ENCODE assay signal across 2 cellular contexts in the genomic region with DNA sequence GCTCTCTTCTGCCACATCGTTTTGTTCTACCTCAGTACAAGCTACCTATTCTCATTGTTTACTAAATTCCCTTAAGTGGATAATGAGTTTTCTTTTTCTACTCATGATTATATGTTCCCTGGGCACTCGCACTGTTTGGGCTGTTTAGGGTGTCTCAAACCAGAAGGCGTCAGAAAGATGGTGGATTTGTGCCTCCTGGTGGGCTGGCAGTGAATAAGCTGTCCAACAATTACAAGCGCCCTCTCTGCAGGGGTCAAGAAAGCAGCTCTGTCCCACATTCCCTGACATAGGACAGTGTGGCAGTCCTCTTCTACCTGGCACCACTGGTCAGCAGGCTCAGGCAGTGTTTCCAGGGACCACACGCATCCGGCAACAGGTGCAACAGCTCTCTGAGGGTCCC.
TF ChIP-seq lines count a peak whose summit lies in the region.

No MANE protein-coding gene starts in this region.

TF ChIP-seq in SK-N-SH, 30 proteins besides CTCF, POLR2A, EP300 and RAD21 (continued from another document):
- TF ChIP-seq, protein P1, sequence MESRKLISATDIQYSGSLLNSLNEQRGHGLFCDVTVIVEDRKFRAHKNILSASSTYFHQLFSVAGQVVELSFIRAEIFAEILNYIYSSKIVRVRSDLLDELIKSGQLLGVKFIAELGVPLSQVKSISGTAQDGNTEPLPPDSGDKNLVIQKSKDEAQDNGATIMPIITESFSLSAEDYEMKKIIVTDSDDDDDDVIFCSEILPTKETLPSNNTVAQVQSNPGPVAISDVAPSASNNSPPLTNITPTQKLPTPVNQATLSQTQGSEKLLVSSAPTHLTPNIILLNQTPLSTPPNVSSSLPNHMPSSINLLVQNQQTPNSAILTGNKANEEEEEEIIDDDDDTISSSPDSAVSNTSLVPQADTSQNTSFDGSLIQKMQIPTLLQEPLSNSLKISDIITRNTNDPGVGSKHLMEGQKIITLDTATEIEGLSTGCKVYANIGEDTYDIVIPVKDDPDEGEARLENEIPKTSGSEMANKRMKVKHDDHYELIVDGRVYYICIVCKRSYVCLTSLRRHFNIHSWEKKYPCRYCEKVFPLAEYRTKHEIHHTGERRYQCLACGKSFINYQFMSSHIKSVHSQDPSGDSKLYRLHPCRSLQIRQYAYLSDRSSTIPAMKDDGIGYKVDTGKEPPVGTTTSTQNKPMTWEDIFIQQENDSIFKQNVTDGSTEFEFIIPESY (IDR thresholded peaks at IDR 0.05; ENCODE audit: borderline replicate concordance, low read depth): no peak
- TF ChIP-seq, protein P2, sequence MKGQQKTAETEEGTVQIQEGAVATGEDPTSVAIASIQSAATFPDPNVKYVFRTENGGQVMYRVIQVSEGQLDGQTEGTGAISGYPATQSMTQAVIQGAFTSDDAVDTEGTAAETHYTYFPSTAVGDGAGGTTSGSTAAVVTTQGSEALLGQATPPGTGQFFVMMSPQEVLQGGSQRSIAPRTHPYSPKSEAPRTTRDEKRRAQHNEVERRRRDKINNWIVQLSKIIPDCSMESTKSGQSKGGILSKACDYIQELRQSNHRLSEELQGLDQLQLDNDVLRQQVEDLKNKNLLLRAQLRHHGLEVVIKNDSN (IDR thresholded peaks at IDR 0.05; ENCODE audit: borderline replicate concordance, low read depth): no peak
- TF ChIP-seq, protein P3, sequence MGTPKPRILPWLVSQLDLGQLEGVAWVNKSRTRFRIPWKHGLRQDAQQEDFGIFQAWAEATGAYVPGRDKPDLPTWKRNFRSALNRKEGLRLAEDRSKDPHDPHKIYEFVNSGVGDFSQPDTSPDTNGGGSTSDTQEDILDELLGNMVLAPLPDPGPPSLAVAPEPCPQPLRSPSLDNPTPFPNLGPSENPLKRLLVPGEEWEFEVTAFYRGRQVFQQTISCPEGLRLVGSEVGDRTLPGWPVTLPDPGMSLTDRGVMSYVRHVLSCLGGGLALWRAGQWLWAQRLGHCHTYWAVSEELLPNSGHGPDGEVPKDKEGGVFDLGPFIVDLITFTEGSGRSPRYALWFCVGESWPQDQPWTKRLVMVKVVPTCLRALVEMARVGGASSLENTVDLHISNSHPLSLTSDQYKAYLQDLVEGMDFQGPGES (IDR thresholded peaks at IDR 0.05; ENCODE audit: low read depth, low read length): no peak
- TF ChIP-seq EZH2phosphoT487 (IDR thresholded peaks at IDR 0.05; ENCODE audit: borderline replicate concordance, low read depth) (no peak), TCF12 (IDR thresholded peaks at IDR 0.05) (no peak), FOXM1 (IDR thresholded peaks at IDR 0.05; ENCODE audit: low read depth) (no peak), YY1 (IDR thresholded peaks at IDR 0.05; ENCODE audit: low read depth) (no peak), TAF1 (IDR thresholded peaks at IDR 0.05; ENCODE audit: borderline replicate concordance, low read depth, low read length) (no peak), GABPA (IDR thresholded peaks at IDR 0.05; ENCODE audit: low read depth) (no peak)

TF ChIP-seq in SK-N-SH treated with all-trans-retinoic acid at 6 μM for 48 hours, 23 proteins besides CTCF, POLR2A, EP300 and RAD21 (continued from another document):
- TF ChIP-seq, protein P4, sequence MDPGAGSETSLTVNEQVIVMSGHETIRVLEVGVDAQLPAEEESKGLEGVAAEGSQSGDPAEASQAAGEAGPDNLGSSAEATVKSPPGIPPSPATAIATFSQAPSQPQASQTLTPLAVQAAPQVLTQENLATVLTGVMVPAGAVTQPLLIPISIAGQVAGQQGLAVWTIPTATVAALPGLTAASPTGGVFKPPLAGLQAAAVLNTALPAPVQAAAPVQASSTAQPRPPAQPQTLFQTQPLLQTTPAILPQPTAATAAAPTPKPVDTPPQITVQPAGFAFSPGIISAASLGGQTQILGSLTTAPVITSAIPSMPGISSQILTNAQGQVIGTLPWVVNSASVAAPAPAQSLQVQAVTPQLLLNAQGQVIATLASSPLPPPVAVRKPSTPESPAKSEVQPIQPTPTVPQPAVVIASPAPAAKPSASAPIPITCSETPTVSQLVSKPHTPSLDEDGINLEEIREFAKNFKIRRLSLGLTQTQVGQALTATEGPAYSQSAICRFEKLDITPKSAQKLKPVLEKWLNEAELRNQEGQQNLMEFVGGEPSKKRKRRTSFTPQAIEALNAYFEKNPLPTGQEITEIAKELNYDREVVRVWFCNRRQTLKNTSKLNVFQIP (CRISPR knock-in tag; IDR thresholded peaks at IDR 0.05; ENCODE audit: borderline replicate concordance, low read depth): no peak
- no peak for TF ChIP-seq CSDC2 (CRISPR knock-in tag; IDR thresholded peaks at IDR 0.05)
- no peak for TF ChIP-seq TCF4 (CRISPR knock-in tag; IDR thresholded peaks at IDR 0.05; ENCODE audit: borderline replicate concordance)
- TF ChIP-seq ESRRG (CRISPR knock-in tag; IDR thresholded peaks at IDR 0.05): no peak
- no peak for TF ChIP-seq ZFP30 (CRISPR knock-in tag; IDR thresholded peaks at IDR 0.05)
- TF ChIP-seq, protein P5, sequence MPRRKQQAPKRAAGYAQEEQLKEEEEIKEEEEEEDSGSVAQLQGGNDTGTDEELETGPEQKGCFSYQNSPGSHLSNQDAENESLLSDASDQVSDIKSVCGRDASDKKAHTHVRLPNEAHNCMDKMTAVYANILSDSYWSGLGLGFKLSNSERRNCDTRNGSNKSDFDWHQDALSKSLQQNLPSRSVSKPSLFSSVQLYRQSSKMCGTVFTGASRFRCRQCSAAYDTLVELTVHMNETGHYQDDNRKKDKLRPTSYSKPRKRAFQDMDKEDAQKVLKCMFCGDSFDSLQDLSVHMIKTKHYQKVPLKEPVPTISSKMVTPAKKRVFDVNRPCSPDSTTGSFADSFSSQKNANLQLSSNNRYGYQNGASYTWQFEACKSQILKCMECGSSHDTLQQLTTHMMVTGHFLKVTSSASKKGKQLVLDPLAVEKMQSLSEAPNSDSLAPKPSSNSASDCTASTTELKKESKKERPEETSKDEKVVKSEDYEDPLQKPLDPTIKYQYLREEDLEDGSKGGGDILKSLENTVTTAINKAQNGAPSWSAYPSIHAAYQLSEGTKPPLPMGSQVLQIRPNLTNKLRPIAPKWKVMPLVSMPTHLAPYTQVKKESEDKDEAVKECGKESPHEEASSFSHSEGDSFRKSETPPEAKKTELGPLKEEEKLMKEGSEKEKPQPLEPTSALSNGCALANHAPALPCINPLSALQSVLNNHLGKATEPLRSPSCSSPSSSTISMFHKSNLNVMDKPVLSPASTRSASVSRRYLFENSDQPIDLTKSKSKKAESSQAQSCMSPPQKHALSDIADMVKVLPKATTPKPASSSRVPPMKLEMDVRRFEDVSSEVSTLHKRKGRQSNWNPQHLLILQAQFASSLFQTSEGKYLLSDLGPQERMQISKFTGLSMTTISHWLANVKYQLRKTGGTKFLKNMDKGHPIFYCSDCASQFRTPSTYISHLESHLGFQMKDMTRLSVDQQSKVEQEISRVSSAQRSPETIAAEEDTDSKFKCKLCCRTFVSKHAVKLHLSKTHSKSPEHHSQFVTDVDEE (CRISPR knock-in tag; IDR thresholded peaks at IDR 0.05): no peak
- TF ChIP-seq ZFP3 (CRISPR knock-in tag; IDR thresholded peaks at IDR 0.05): no peak
- no peak for TF ChIP-seq TOX (CRISPR knock-in tag; IDR thresholded peaks at IDR 0.05; ENCODE audit: borderline replicate concordance)
- TF ChIP-seq BACH2 (CRISPR knock-in tag; IDR thresholded peaks at IDR 0.05; ENCODE audit: borderline replicate concordance): no peak
- TF ChIP-seq, protein P6, sequence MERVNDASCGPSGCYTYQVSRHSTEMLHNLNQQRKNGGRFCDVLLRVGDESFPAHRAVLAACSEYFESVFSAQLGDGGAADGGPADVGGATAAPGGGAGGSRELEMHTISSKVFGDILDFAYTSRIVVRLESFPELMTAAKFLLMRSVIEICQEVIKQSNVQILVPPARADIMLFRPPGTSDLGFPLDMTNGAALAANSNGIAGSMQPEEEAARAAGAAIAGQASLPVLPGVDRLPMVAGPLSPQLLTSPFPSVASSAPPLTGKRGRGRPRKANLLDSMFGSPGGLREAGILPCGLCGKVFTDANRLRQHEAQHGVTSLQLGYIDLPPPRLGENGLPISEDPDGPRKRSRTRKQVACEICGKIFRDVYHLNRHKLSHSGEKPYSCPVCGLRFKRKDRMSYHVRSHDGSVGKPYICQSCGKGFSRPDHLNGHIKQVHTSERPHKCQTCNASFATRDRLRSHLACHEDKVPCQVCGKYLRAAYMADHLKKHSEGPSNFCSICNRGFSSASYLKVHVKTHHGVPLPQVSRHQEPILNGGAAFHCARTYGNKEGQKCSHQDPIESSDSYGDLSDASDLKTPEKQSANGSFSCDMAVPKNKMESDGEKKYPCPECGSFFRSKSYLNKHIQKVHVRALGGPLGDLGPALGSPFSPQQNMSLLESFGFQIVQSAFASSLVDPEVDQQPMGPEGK (CRISPR knock-in tag; IDR thresholded peaks at IDR 0.05; ENCODE audit: borderline replicate concordance): no peak
- TF ChIP-seq ZNF70 (CRISPR knock-in tag; IDR thresholded peaks at IDR 0.05): no peak
- no peak for TF ChIP-seq OSR1 (CRISPR knock-in tag; IDR thresholded peaks at IDR 0.05)
TF ChIP-seq in SK-N-SH treated with all-trans-retinoic acid at 6 μM for 48 hours: peak in this region for 0.
